ENCODE assay signal across 8 cellular contexts in the genomic region with DNA sequence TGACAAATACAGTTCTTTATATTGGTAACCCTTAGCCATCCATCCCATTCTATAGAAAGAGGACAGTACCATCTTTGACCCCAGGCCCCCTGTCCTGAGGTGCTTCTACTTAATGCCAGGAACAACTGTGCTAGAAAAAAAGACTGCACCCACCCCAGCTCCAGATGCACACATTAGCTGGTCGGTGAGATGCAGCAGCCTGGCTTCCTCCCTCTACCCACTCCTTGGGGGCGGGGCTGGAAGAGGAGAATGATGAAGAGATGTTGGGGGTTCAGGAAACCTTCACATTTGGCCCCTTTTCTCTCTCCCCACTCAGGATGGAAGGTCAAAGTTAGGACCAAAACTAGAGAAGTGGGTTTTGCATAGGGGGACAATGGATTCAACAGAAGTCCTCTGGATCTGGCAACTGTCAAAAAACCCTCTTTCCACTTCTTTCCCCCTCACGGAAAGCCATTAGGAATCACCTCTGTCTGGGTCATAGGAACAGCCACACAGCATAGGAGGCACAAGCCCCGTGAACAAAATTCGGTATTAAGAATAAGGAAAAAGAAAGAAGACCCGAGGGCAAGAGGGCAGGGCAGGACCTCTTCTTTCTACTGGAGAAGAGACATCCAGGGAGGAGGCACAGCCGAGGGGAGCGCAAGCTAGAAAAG. TPM values are rescaled to one million over a fixed set of nuclear protein-coding genes. Genes with fewer than 3 reads are reported as not detected.
DNase-seq lines count a peak whose midpoint lies in the region; ATAC-seq, FAIRE-seq and TF ChIP-seq lines count a peak whose summit lies in the region.

No MANE protein-coding gene starts in this region.

- H2AFZ ChIP-seq in endothelial cell of umbilical vein (ENCODE audit: low read depth, low read length), result peak overlapping the region; percentile 89

- dilution Hi-C loops in endothelial cell of umbilical vein (cut with MboI; ENCODE audit: extremely low pct_ligation_motif_present, low sequenced_read_pairs), result no loop called here

- 14 to 15% (median 15%) methylated on average over 8 of the region's 8 CpGs for WGBS in psoas muscle, 3 donors

- H3K9me1 ChIP-seq in endothelial cell of umbilical vein (replicated peaks; ENCODE audit: control insufficient read depth, extremely low read depth, insufficient read depth, low read length), result no peaks in the 10 kb centered on the region

- DNase-seq in Panc1 (ENCODE audit: low read depth, low spot score), result no peak
- DNase-seq in endothelial cell of umbilical vein (ENCODE audit: low read depth, low spot score), result no peak
- DNase-seq in psoas muscle, result no peak
- no peak for DNase-seq in activated CD4-positive, CD25-positive, alpha-beta regulatory T cell (lab: John Stamatoyannopoulos, UW)
- no peak for DNase-seq in hippocampal formation (lab: John Stamatoyannopoulos, UW)
- DNase-seq in GOT3 (lab: John Stamatoyannopoulos, UW), result no peak

- peak; percentile 62 for FAIRE-seq in endothelial cell of umbilical vein (lab: Jason Lieb, UNC)

- no peak for TF ChIP-seq POLR2A in endothelial cell of umbilical vein (IDR thresholded peaks at IDR 0.05; ENCODE audit: low read depth, low read length)

- CTCF ChIA-PET in Panc1 (lab: Charles Lee), result interaction anchor here (0.6 to 0.7 kb wide), 3 partner anchors 8 to 135 kb away, joined by 3 to 15 read pairs (median 4); no protein-coding TSS in a partner anchor
- CTCF ChIA-PET in endothelial cell of umbilical vein (lab: Charles Lee), result interaction anchor here (1.1 to 2.5 kb wide), 4 partner anchors 12 to 135 kb away, joined by 4 to 17 read pairs (median 6); a partner anchor contains a TSS

- H3K36me3 ChIP-seq in Panc1 (ENCODE audit: control insufficient read depth, insufficient read depth, low read length), result no peaks in the 10 kb centered on the region
- no peaks in the 10 kb centered on the region for H3K36me3 ChIP-seq in endothelial cell of umbilical vein (ENCODE audit: control insufficient read depth in 2 of 2, extremely low read depth in 1 of 2, insufficient read depth in 2 of 2, low read length in 2 of 2)
- H3K36me3 ChIP-seq in psoas muscle (ENCODE audit: insufficient read depth in 1 of 2, low read depth in 1 of 2), result no peaks in the 10 kb centered on the region

- TSS peak; percentile 67 for BruUV-seq in Panc1 (replicated peaks; lab: Mats Ljungman, UMichigan)
- TSS peak; percentile 50 for BruUV-seq in endothelial cell of umbilical vein (replicated peaks; lab: Mats Ljungman, UMichigan)

- TF ChIP-seq CTCF in Panc1 (IDR thresholded peaks at IDR 0.05), result no peak
- TF ChIP-seq CTCF in endothelial cell of umbilical vein (IDR thresholded peaks at IDR 0.05; ENCODE audit: extremely low read depth in 1 of 2, insufficient read depth in 1 of 2, low read depth in 1 of 2, low read length in 2 of 2), result no peak
- no peak for TF ChIP-seq CTCF in psoas muscle (IDR thresholded peaks at IDR 0.05)

- peaks cover 26% of the 10 kb centered on the region for H3K4me1 ChIP-seq in Panc1 (ENCODE audit: control insufficient read depth, insufficient read depth, low read length)
- peaks cover 26% of the 10 kb centered on the region for H3K4me1 ChIP-seq in endothelial cell of umbilical vein (ENCODE audit: control insufficient read depth, extremely low read depth, insufficient read depth, low read length)
- H3K4me1 ChIP-seq in psoas muscle, result peaks cover 19% of the 10 kb centered on the region

- H3K27ac ChIP-seq in Panc1 (ENCODE audit: low read length) (peak overlapping the region; percentile 71), endothelial cell of umbilical vein (ENCODE audit: insufficient read depth, low read depth, low read length) (peak overlapping the region; percentile 17), psoas muscle (no peak overlapping the region)

- POLR2A ChIA-PET in Panc1 (lab: Charles Lee), result interaction anchor here (0.8 kb wide), 1 partner anchor 133 kb away, joined by 5 read pairs; no protein-coding TSS in a partner anchor
- POLR2A ChIA-PET in endothelial cell of umbilical vein (lab: Charles Lee), result interaction anchor here (0.6 kb wide), 1 partner anchor 143 kb away, joined by 3 read pairs; no protein-coding TSS in a partner anchor

- in situ Hi-C loops in Panc1 (cut with HindIII; ENCODE audit: low pct_unique_long_range_greater_than_20kb, low sequenced_read_pairs), result no loop called here

- peak overlapping the region; percentile 67 for H3K9ac ChIP-seq in endothelial cell of umbilical vein (replicated peaks; ENCODE audit: extremely low read depth, insufficient read depth, low read length)

- intact Hi-C loops in Panc1 (cut with micrococcal nuclease; ENCODE audit: unreplicated experiment) (no loop called here), endothelial cell of umbilical vein (cut with micrococcal nuclease) (loop anchor here (5.0 kb wide), 2 partner anchors 91 to 134 kb away; a partner anchor contains a TSS), psoas muscle (cut with DNase I) (no loop called here)

- H3K4me2 ChIP-seq in endothelial cell of umbilical vein (ENCODE audit: insufficient read depth, low read length), result peak overlapping the region; percentile 76

- no peaks in the 10 kb centered on the region for H3K27me3 ChIP-seq in Panc1 (ENCODE audit: control insufficient read depth, insufficient read depth, low read length)
- peaks cover 23 to 28% of the 10 kb centered on the region in 2 experiments for H3K27me3 ChIP-seq in endothelial cell of umbilical vein (ENCODE audit: control insufficient read depth in 2 of 2, insufficient read depth in 2 of 2, low read length in 2 of 2)
- peaks cover 6 to 58% (median 11%) of the 10 kb centered on the region in 3 donors for H3K27me3 ChIP-seq in psoas muscle (ENCODE audit: insufficient read depth in 3 of 3, low read length in 2 of 3)

- peaks cover 4% of the 10 kb centered on the region for H3K79me2 ChIP-seq in endothelial cell of umbilical vein (ENCODE audit: control insufficient read depth, insufficient read depth, low read length)

- H3K9me3 ChIP-seq in Panc1 (ENCODE audit: control insufficient read depth, insufficient read depth, low read depth, low read length), result no peaks in the 10 kb centered on the region
- H3K9me3 ChIP-seq in endothelial cell of umbilical vein (replicated peaks; ENCODE audit: control insufficient read depth, insufficient read depth, low read length), result no peaks in the 10 kb centered on the region
- no peaks in the 10 kb centered on the region for H3K9me3 ChIP-seq in psoas muscle

- H4K20me1 ChIP-seq in endothelial cell of umbilical vein (replicated peaks; ENCODE audit: control insufficient read depth, extremely low read depth, insufficient read depth, low read length), result no peaks in the 10 kb centered on the region

- H3K4me3 ChIP-seq in Panc1 (ENCODE audit: low read depth in 2 of 2, low read length in 2 of 2) (peak overlapping the region; percentile 54 to 87), endothelial cell of umbilical vein (replicated peaks in 1 of 3; ENCODE audit: insufficient read depth in 1 of 3, low read depth in 1 of 3, low read length in 3 of 3) (peak overlapping the region; percentile 18 to 57 (median 33)), psoas muscle (peak overlapping the region; percentile 57)

- ATAC-seq in GM18502 (IDR thresholded peaks at IDR 0.05; ENCODE audit: poor library complexity, unreplicated experiment) (peak; percentile 20), Panc1 (no peak), psoas muscle (no peak), HG03439 (IDR thresholded peaks at IDR 0.05; ENCODE audit: unreplicated experiment) (no peak)

TF ChIP-seq in endothelial cell of umbilical vein, 7 proteins besides CTCF, POLR2A, EP300 and RAD21:
- no peak for TF ChIP-seq FOS (IDR thresholded peaks at IDR 0.05; ENCODE audit: borderline replicate concordance, insufficient read depth, low read length)
- no peak for TF ChIP-seq EZH2 (IDR thresholded peaks at IDR 0.05; ENCODE audit: borderline replicate concordance, low read depth, low read length, severe bottlenecking)
- TF ChIP-seq JUN (IDR thresholded peaks at IDR 0.05; ENCODE audit: borderline replicate concordance, insufficient read depth, insufficient read length, low read depth), result no peak
- TF ChIP-seq GATA2 (IDR thresholded peaks at IDR 0.05; ENCODE audit: insufficient read depth, insufficient read length, low read depth, low read length), result no peak
- TF ChIP-seq, protein P1, sequence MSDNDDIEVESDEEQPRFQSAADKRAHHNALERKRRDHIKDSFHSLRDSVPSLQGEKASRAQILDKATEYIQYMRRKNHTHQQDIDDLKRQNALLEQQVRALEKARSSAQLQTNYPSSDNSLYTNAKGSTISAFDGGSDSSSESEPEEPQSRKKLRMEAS (IDR thresholded peaks at IDR 0.05; ENCODE audit: insufficient read depth, insufficient read length), result no peak
- TF ChIP-seq POLR2AphosphoS5 (IDR thresholded peaks at IDR 0.05; ENCODE audit: insufficient read depth, low read depth, low read length), result no peak
- no peak for TF ChIP-seq MYC (IDR thresholded peaks at IDR 0.05; ENCODE audit: low read depth, low read length)

RNA-seq across cellular contexts. Expression of a gene that starts 0.8 kb away (rescaled TPM):
- 22.8 TPM for total RNA-seq in Panc1 (2021; ENCODE audit: unreplicated experiment)
- polyA plus RNA-seq in Panc1 (2012; ENCODE audit: insufficient read length), result 10.5 TPM
- total RNA-seq in endothelial cell of umbilical vein, result 8.4 and 9.9 TPM in 2 replicates
- polyA plus RNA-seq in endothelial cell of umbilical vein, result 3.0 and 3.7 TPM in 2 replicates
- 3.9 and 4.4 TPM in 2 replicates for polyA plus RNA-seq in endothelial cell of umbilical vein (2011; cell fraction: cytosol; rRNA removed)
- 5.0 and 5.7 TPM in 2 replicates for polyA plus RNA-seq in endothelial cell of umbilical vein (2011; cell fraction: nucleus; rRNA removed)
- polyA plus RNA-seq in endothelial cell of umbilical vein (2012), result 6.8 and 15.1 TPM in 2 replicates
- 7.1 and 7.7 TPM in 2 replicates for polyA minus RNA-seq in endothelial cell of umbilical vein
- not detected for polyA minus RNA-seq in endothelial cell of umbilical vein (2011; cell fraction: cytosol; rRNA and poly(A)+ RNA removed)
- 2.5 and 3.5 TPM in 2 replicates for polyA minus RNA-seq in endothelial cell of umbilical vein (2011; cell fraction: nucleus; rRNA and poly(A)+ RNA removed)
- under 1 TPM; 0.09 to 0.37 (median 0.18) TPM for total RNA-seq in psoas muscle
- polyA plus RNA-seq in psoas muscle, result 1 to 10 TPM in 1 of 3 donors, under 1 TPM in 1, not detected in 1; 0.23 to 2.1 TPM

RNA-seq across cellular contexts. Expression of a gene that starts 38.8 kb away (rescaled TPM):
- 76.2 TPM for total RNA-seq in Panc1 (2021; ENCODE audit: unreplicated experiment)
- 61.8 TPM for polyA plus RNA-seq in Panc1 (2012; ENCODE audit: insufficient read length)
- 27.1 and 30.2 TPM in 2 replicates for total RNA-seq in endothelial cell of umbilical vein
- polyA plus RNA-seq in endothelial cell of umbilical vein, result 23.8 and 28.2 TPM in 2 replicates
- 21.8 and 22.2 TPM in 2 replicates for polyA plus RNA-seq in endothelial cell of umbilical vein (2011; cell fraction: cytosol; rRNA removed)
- 7.6 and 12.2 TPM in 2 replicates for polyA plus RNA-seq in endothelial cell of umbilical vein (2011; cell fraction: nucleus; rRNA removed)
- 42.5 and 53.9 TPM in 2 replicates for polyA plus RNA-seq in endothelial cell of umbilical vein (2012)
- polyA minus RNA-seq in endothelial cell of umbilical vein, result 23.1 and 30.1 TPM in 2 replicates
- 8.7 TPM for polyA minus RNA-seq in endothelial cell of umbilical vein (2011; cell fraction: cytosol; rRNA and poly(A)+ RNA removed)
- 5.8 and 10.0 TPM in 2 replicates for polyA minus RNA-seq in endothelial cell of umbilical vein (2011; cell fraction: nucleus; rRNA and poly(A)+ RNA removed)
- 10 to 100 TPM; 32.1 to 54.5 (median 36.0) TPM for total RNA-seq in psoas muscle
- 10 to 100 TPM; 40.7 to 83.4 (median 73.3) TPM for polyA plus RNA-seq in psoas muscle
